34 cellular contexts compared by ENCODE assay signal in genomic region chr3:195822131-195822696, GRCh38. TPM values are rescaled to one million over a fixed set of nuclear protein-coding genes. Genes with fewer than 3 reads are reported as not detected.
"Had no signal": no experiment of that assay in that cellular context is flagged by ENCODE, and none has a peak within 500 bp of the region (broad histone marks: within the 10 kb centered on the region; RNA-seq: fewer than 3 reads in every experiment).

No MANE protein-coding gene starts in this region.

- H3K36me3 Mint-ChIP-seq: activated CD4-positive, alpha-beta memory T cell treated with anti-CD3 and anti-CD28 coated beads for 36 hours; activated CD8-positive, alpha-beta memory T cell treated with anti-CD3 and anti-CD28 coated beads, Interleukin-2, amount 10 ng/mL, durations not matched to agents 7 days and 5 days; activated naive CD4-positive, alpha-beta T cell treated with anti-CD3 and anti-CD28 coated beads, Interleukin-2, amount 50 U/mL, for 24 hours; activated naive CD8-positive, alpha-beta T cell treated with anti-CD3 and anti-CD28 coated beads for 36 hours had no signal

- H3K27ac ChIP-seq: adrenal gland, body of pancreas, colonic mucosa, epithelial cell of prostate, esophagus squamous epithelium, gastroesophageal sphincter had no signal

- H3K4me1 ChIP-seq: adrenal gland, body of pancreas had no signal

- H3K4me3 ChIP-seq: adrenal gland, body of pancreas, colonic mucosa, esophagus squamous epithelium, gastroesophageal sphincter had no signal

- DNase-seq: activated CD4-positive, alpha-beta memory T cell treated with anti-CD3 and anti-CD28 coated beads for 36 hours; activated CD4-positive, alpha-beta T cell treated with anti-CD3 and anti-CD28 coated beads for 36 hours; activated CD4-positive, alpha-beta T cell treated with anti-CD3 and anti-CD28 coated beads, Interleukin-2, amount 10 ng/mL, durations not matched to agents 24 days and 14 days; activated CD4-positive, CD25-positive, alpha-beta regulatory T cell; activated CD4-positive, CD25-positive, alpha-beta regulatory T cell treated with anti-CD3 and anti-CD28 coated beads, Interleukin-2, amount 50 U/mL, for 72 hours; activated CD8-positive, alpha-beta memory T cell treated with anti-CD3 and anti-CD28 coated beads, Interleukin-2, amount 10 ng/mL, durations not matched to agents 7 days and 5 days; activated CD8-positive, alpha-beta memory T cell treated with anti-CD3 and anti-CD28 coated beads, Interleukin-2, amount 50 U/mL, for 4 hours; activated CD8-positive, alpha-beta T cell treated with anti-CD3 and anti-CD28 coated beads, Interleukin-2, amount 10 ng/mL, durations not matched to agents 7 days and 5 days; activated effector memory CD4-positive, alpha-beta T cell treated with anti-CD3 and anti-CD28 coated beads, Interleukin-2, amount 50 U/mL, for 16 hours; activated naive CD4-positive, alpha-beta T cell treated with anti-CD3 and anti-CD28 coated beads for 36 hours; activated naive CD8-positive, alpha-beta T cell treated with anti-CD3 and anti-CD28 coated beads for 36 hours; activated naive CD8-positive, alpha-beta T cell treated with anti-CD3 and anti-CD28 coated beads, Interleukin-2, amount 50 U/mL, for 24 hours; activated T-cell treated with anti-CD3 and anti-CD28 coated beads, Interleukin-2, amount 50 U/mL, for 1 hour; activated T-cell treated with anti-CD3 and anti-CD28 coated beads, Interleukin-2, amount 50 U/mL, for 48 hours; adrenal gland; amygdala; aorta; caudate nucleus; colonic mucosa; effector CD8-positive, alpha-beta T cell; esophagus squamous epithelium; foreskin melanocyte; T-helper 2 cell had no signal

- H3K27ac Mint-ChIP-seq: activated CD4-positive, alpha-beta memory T cell treated with anti-CD3 and anti-CD28 coated beads for 36 hours; activated CD4-positive, alpha-beta T cell treated with anti-CD3 and anti-CD28 coated beads for 36 hours; activated CD4-positive, alpha-beta T cell treated with anti-CD3 and anti-CD28 coated beads, Interleukin-2, amount 10 ng/mL, durations not matched to agents 24 days and 14 days; activated CD8-positive, alpha-beta memory T cell treated with anti-CD3 and anti-CD28 coated beads, Interleukin-2, amount 10 ng/mL, durations not matched to agents 7 days and 5 days; activated CD8-positive, alpha-beta T cell treated with anti-CD3 and anti-CD28 coated beads, Interleukin-2, amount 10 ng/mL, durations not matched to agents 7 days and 5 days; activated naive CD4-positive, alpha-beta T cell treated with anti-CD3 and anti-CD28 coated beads for 36 hours; activated naive CD4-positive, alpha-beta T cell treated with anti-CD3 and anti-CD28 coated beads, Interleukin-2, amount 50 U/mL, for 24 hours; activated naive CD8-positive, alpha-beta T cell treated with anti-CD3 and anti-CD28 coated beads for 36 hours; activated naive CD8-positive, alpha-beta T cell treated with anti-CD3 and anti-CD28 coated beads, Interleukin-2, amount 50 U/mL, for 24 hours; activated T-helper 1 cell treated with anti-CD3 and anti-CD28 coated beads, Interleukin-12 subunit alpha, Interleukin-12 subunit beta, Interleukin-2, Interleukin-4 antibody, amounts not matched to agents 30 ng/mL and 10 ng/mL and 1 ng/mL, durations not matched to agents 14 hours and 24 hours and 36 hours; activated T-helper 2 cell treated with anti-CD3 and anti-CD28 coated beads, Interferon-gamma antibody, Interleukin-2, Interleukin-4, amounts not matched to agents 10 μg/mL and 5 μg/mL and 100 μg/mL, durations not matched to agents 14 hours and 24 hours and 36 hours had no signal

- H3K9me3 Mint-ChIP-seq: activated CD4-positive, alpha-beta memory T cell treated with anti-CD3 and anti-CD28 coated beads for 36 hours; activated CD4-positive, alpha-beta T cell treated with anti-CD3 and anti-CD28 coated beads, Interleukin-2, amount 10 ng/mL, durations not matched to agents 24 days and 14 days; activated naive CD4-positive, alpha-beta T cell treated with anti-CD3 and anti-CD28 coated beads for 36 hours; activated naive CD4-positive, alpha-beta T cell treated with anti-CD3 and anti-CD28 coated beads, Interleukin-2, amount 50 U/mL, for 24 hours; activated naive CD8-positive, alpha-beta T cell treated with anti-CD3 and anti-CD28 coated beads for 36 hours; activated naive CD8-positive, alpha-beta T cell treated with anti-CD3 and anti-CD28 coated beads, Interleukin-2, amount 50 U/mL, for 24 hours; activated T-helper 1 cell treated with anti-CD3 and anti-CD28 coated beads, Interleukin-12 subunit alpha, Interleukin-12 subunit beta, Interleukin-2, Interleukin-4 antibody, amounts not matched to agents 30 ng/mL and 10 ng/mL and 1 ng/mL, durations not matched to agents 14 hours and 24 hours and 36 hours; activated T-helper 2 cell treated with anti-CD3 and anti-CD28 coated beads, Interferon-gamma antibody, Interleukin-2, Interleukin-4, amounts not matched to agents 10 μg/mL and 5 μg/mL and 100 μg/mL, durations not matched to agents 14 hours and 24 hours and 36 hours had no signal

- H3K4me1 Mint-ChIP-seq: activated CD4-positive, alpha-beta T cell treated with anti-CD3 and anti-CD28 coated beads for 36 hours; activated CD4-positive, alpha-beta T cell treated with anti-CD3 and anti-CD28 coated beads, Interleukin-2, amount 10 ng/mL, durations not matched to agents 24 days and 14 days; activated CD8-positive, alpha-beta memory T cell treated with anti-CD3 and anti-CD28 coated beads, Interleukin-2, amount 10 ng/mL, durations not matched to agents 7 days and 5 days; activated naive CD4-positive, alpha-beta T cell treated with anti-CD3 and anti-CD28 coated beads, Interleukin-2, amount 50 U/mL, for 24 hours; activated naive CD8-positive, alpha-beta T cell treated with anti-CD3 and anti-CD28 coated beads for 36 hours; activated naive CD8-positive, alpha-beta T cell treated with anti-CD3 and anti-CD28 coated beads, Interleukin-2, amount 50 U/mL, for 24 hours had no signal

- H3K36me3 ChIP-seq: adrenal gland, colonic mucosa, esophagus squamous epithelium, gastroesophageal sphincter had no signal

- H3K4me3 Mint-ChIP-seq: activated CD4-positive, alpha-beta memory T cell treated with anti-CD3 and anti-CD28 coated beads for 36 hours; activated CD4-positive, alpha-beta T cell treated with anti-CD3 and anti-CD28 coated beads for 36 hours; activated CD4-positive, alpha-beta T cell treated with anti-CD3 and anti-CD28 coated beads, Interleukin-2, amount 10 ng/mL, durations not matched to agents 24 days and 14 days; activated CD8-positive, alpha-beta memory T cell treated with anti-CD3 and anti-CD28 coated beads, Interleukin-2, amount 10 ng/mL, durations not matched to agents 7 days and 5 days; activated CD8-positive, alpha-beta T cell treated with anti-CD3 and anti-CD28 coated beads, Interleukin-2, amount 10 ng/mL, durations not matched to agents 7 days and 5 days; activated naive CD4-positive, alpha-beta T cell treated with anti-CD3 and anti-CD28 coated beads for 36 hours; activated naive CD4-positive, alpha-beta T cell treated with anti-CD3 and anti-CD28 coated beads, Interleukin-2, amount 50 U/mL, for 24 hours; activated naive CD8-positive, alpha-beta T cell treated with anti-CD3 and anti-CD28 coated beads for 36 hours; activated naive CD8-positive, alpha-beta T cell treated with anti-CD3 and anti-CD28 coated beads, Interleukin-2, amount 50 U/mL, for 24 hours; activated T-helper 1 cell treated with anti-CD3 and anti-CD28 coated beads, Interleukin-12 subunit alpha, Interleukin-12 subunit beta, Interleukin-2, Interleukin-4 antibody, amounts not matched to agents 30 ng/mL and 10 ng/mL and 1 ng/mL, durations not matched to agents 14 hours and 24 hours and 36 hours had no signal

- FAIRE-seq: endometrium, endothelial cell of umbilical vein had no signal

- H3K27me3 ChIP-seq: adrenal gland, colonic mucosa had no signal

- H3K9me3 ChIP-seq: adrenal gland, body of pancreas, colonic mucosa, esophagus squamous epithelium, gastroesophageal sphincter had no signal

- H3K27me3 Mint-ChIP-seq: activated CD4-positive, alpha-beta T cell treated with anti-CD3 and anti-CD28 coated beads for 36 hours; activated naive CD4-positive, alpha-beta T cell treated with anti-CD3 and anti-CD28 coated beads, Interleukin-2, amount 50 U/mL, for 24 hours; activated naive CD8-positive, alpha-beta T cell treated with anti-CD3 and anti-CD28 coated beads for 36 hours; activated naive CD8-positive, alpha-beta T cell treated with anti-CD3 and anti-CD28 coated beads, Interleukin-2, amount 50 U/mL, for 24 hours had no signal

RNA-seq across cellular contexts. Expression of gene MUC4, which starts 10.5 kb away (rescaled TPM):
- total RNA-seq: body of pancreas, dermis microvascular lymphatic vessel endothelial cell, endothelial cell of umbilical vein, fibroblast of lung, fibroblast of villous mesenchyme had no signal
- polyA plus RNA-seq: fibroblast of lung had no signal
